9 cellular contexts compared by ENCODE assay signal in the genomic region with DNA sequence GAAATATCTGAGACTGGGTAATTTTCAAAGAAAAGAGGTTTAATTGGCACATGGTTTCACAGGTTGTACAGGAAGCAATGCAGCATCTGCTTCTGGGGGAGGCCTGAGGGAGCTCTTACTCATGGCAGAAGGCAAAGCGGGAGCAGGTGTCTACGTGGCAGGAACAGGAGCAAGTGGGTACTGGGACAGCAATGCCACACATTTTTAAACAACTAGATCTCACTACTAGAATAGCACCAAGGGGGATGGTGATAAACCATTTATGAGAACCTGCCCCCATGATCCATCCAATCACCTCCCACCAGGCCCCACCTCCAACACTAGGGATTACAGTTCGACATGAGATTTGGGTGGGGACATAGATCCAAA. TPM values are rescaled to one million over a fixed set of nuclear protein-coding genes. Genes with fewer than 3 reads are reported as not detected.
DNase-seq lines count a peak whose midpoint lies in the region; ATAC-seq and TF ChIP-seq lines count a peak whose summit lies in the region.
"Had no signal": no experiment of that assay in that cellular context is flagged by ENCODE, and none has a peak within 500 bp of the region (broad histone marks: within the 10 kb centered on the region; RNA-seq: fewer than 3 reads in every experiment).

No MANE protein-coding gene starts in this region.

- H3K36me3 Mint-ChIP-seq in activated CD4-positive, alpha-beta T cell treated with anti-CD3 and anti-CD28 coated beads, Interleukin-2, amount 10 ng/mL, durations not matched to agents 24 days and 14 days (ENCODE audit: low read depth), result peaks cover 9% of the 10 kb centered on the region
- H3K36me3 Mint-ChIP-seq in activated naive CD8-positive, alpha-beta T cell, result peaks cover 2% of the 10 kb centered on the region
- no peaks in the 10 kb centered on the region for H3K36me3 Mint-ChIP-seq in mesothelial cell of epicardium

- no peak for TF ChIP-seq CTCF in mesothelial cell of epicardium (IDR thresholded peaks at IDR 0.05; ENCODE audit: unreplicated experiment)

- peak overlapping the region; percentile 61 for H3K4me3 Mint-ChIP-seq in activated CD4-positive, alpha-beta T cell treated with anti-CD3 and anti-CD28 coated beads, Interleukin-2, amount 10 ng/mL, durations not matched to agents 24 days and 14 days
- H3K4me3 Mint-ChIP-seq in activated naive CD8-positive, alpha-beta T cell, result peak overlapping the region; percentile 71
- H3K4me3 Mint-ChIP-seq in mesothelial cell of epicardium, result no peak overlapping the region

- peak; percentile 67 for DNase-seq in activated CD4-positive, alpha-beta T cell treated with anti-CD3 and anti-CD28 coated beads, Interleukin-2, amount 10 ng/mL, durations not matched to agents 24 days and 14 days
- DNase-seq in activated CD4-positive, alpha-beta T cell treated with anti-CD3 and anti-CD28 coated beads for 1 hour, result no peak
- DNase-seq in stimulated activated CD8-positive, alpha-beta memory T cell treated with anti-CD3 and anti-CD28 coated beads, Interleukin-4, amount 100 ng/mL, for 24 hours (ENCODE audit: low read depth), result peak; percentile 14
- DNase-seq in mesothelial cell of epicardium (ENCODE audit: low spot score in 2 of 2, unreplicated experiment in 2 of 2), result no peak
- DNase-seq in NCI-H1417 treated with DMSO at 0.1 percent for 48 hours (lab: John Stamatoyannopoulos, UW), result no peak
- DNase-seq: right cardiac atrium had no signal

- peaks cover 31% of the 10 kb centered on the region for H3K4me1 Mint-ChIP-seq in activated CD4-positive, alpha-beta T cell treated with anti-CD3 and anti-CD28 coated beads, Interleukin-2, amount 10 ng/mL, durations not matched to agents 24 days and 14 days
- peaks cover 34% of the 10 kb centered on the region for H3K4me1 Mint-ChIP-seq in activated naive CD8-positive, alpha-beta T cell (ENCODE audit: low read depth)
- peaks cover 34% of the 10 kb centered on the region for H3K4me1 Mint-ChIP-seq in mesothelial cell of epicardium

- no peaks in the 10 kb centered on the region for H3K27me3 Mint-ChIP-seq in activated CD4-positive, alpha-beta T cell treated with anti-CD3 and anti-CD28 coated beads, Interleukin-2, amount 10 ng/mL, durations not matched to agents 24 days and 14 days
- H3K27me3 Mint-ChIP-seq in activated naive CD8-positive, alpha-beta T cell, result no peaks in the 10 kb centered on the region
- H3K27me3 Mint-ChIP-seq in mesothelial cell of epicardium (ENCODE audit: low read depth), result no peaks in the 10 kb centered on the region

- intact Hi-C loops in activated CD4-positive, alpha-beta T cell treated with anti-CD3 and anti-CD28 coated beads, Interleukin-2, amount 10 ng/mL, durations not matched to agents 24 days and 14 days (cut with micrococcal nuclease), result loop anchor here (1.0 kb wide), 3 partner anchors 47 to 429 kb away; partner anchors contain the start of genes HOMER1 and TENT2

- peaks cover 9% of the 10 kb centered on the region for H3K9me3 Mint-ChIP-seq in activated CD4-positive, alpha-beta T cell treated with anti-CD3 and anti-CD28 coated beads, Interleukin-2, amount 10 ng/mL, durations not matched to agents 24 days and 14 days
- H3K9me3 Mint-ChIP-seq in activated naive CD8-positive, alpha-beta T cell (ENCODE audit: low read depth), result no peaks in the 10 kb centered on the region
- no peaks in the 10 kb centered on the region for H3K9me3 Mint-ChIP-seq in mesothelial cell of epicardium

- peak overlapping the region; percentile 97 for H3K27ac Mint-ChIP-seq in activated CD4-positive, alpha-beta T cell treated with anti-CD3 and anti-CD28 coated beads, Interleukin-2, amount 10 ng/mL, durations not matched to agents 24 days and 14 days
- peak overlapping the region; percentile 98 for H3K27ac Mint-ChIP-seq in activated naive CD8-positive, alpha-beta T cell
- H3K27ac Mint-ChIP-seq in mesothelial cell of epicardium, result no peak overlapping the region

- ATAC-seq in HG03342 (IDR thresholded peaks at IDR 0.05; ENCODE audit: unreplicated experiment) (peak; percentile 22), HG03571 (IDR thresholded peaks at IDR 0.05; ENCODE audit: unreplicated experiment) (no peak)
- ATAC-seq: right cardiac atrium had no signal

RNA-seq across cellular contexts. Expression of gene HOMER1, which starts 47.6 kb away (rescaled TPM):
- total RNA-seq in activated CD4-positive, alpha-beta T cell treated with anti-CD3 and anti-CD28 coated beads, Interleukin-2, amount 10 ng/mL, durations not matched to agents 24 days and 14 days, result 13.8 and 15.0 TPM in 2 replicates
- 21.4 to 22.2 TPM (median 21.6 TPM) in 3 replicates for total RNA-seq in mesothelial cell of epicardium

RNA-seq across cellular contexts. Expression of gene TENT2, which starts 50.7 kb away (rescaled TPM):
- 93.4 and 93.7 TPM in 2 replicates for total RNA-seq in activated CD4-positive, alpha-beta T cell treated with anti-CD3 and anti-CD28 coated beads, Interleukin-2, amount 10 ng/mL, durations not matched to agents 24 days and 14 days
- 93.4 to 96.0 TPM (median 95.7 TPM) in 3 replicates for total RNA-seq in mesothelial cell of epicardium

Comparison
In these comparisons a context has a peak if more than half of its experiments do, and no peak if none do; other contexts are left out.
1. DNase-seq: peak in activated CD4-positive, alpha-beta T cell treated with anti-CD3 and anti-CD28 coated beads, Interleukin-2, amount 10 ng/mL, durations not matched to agents 24 days and 14 days (single experiment) and stimulated activated CD8-positive, alpha-beta memory T cell treated with anti-CD3 and anti-CD28 coated beads, Interleukin-4, amount 100 ng/mL, for 24 hours (single experiment); none in activated CD4-positive, alpha-beta T cell treated with anti-CD3 and anti-CD28 coated beads for 1 hour (single experiment), mesothelial cell of epicardium (0 of 2) and NCI-H1417 treated with DMSO at 0.1 percent for 48 hours (single experiment).